ENCODE assay signal across 8 cellular contexts in the genomic region with DNA sequence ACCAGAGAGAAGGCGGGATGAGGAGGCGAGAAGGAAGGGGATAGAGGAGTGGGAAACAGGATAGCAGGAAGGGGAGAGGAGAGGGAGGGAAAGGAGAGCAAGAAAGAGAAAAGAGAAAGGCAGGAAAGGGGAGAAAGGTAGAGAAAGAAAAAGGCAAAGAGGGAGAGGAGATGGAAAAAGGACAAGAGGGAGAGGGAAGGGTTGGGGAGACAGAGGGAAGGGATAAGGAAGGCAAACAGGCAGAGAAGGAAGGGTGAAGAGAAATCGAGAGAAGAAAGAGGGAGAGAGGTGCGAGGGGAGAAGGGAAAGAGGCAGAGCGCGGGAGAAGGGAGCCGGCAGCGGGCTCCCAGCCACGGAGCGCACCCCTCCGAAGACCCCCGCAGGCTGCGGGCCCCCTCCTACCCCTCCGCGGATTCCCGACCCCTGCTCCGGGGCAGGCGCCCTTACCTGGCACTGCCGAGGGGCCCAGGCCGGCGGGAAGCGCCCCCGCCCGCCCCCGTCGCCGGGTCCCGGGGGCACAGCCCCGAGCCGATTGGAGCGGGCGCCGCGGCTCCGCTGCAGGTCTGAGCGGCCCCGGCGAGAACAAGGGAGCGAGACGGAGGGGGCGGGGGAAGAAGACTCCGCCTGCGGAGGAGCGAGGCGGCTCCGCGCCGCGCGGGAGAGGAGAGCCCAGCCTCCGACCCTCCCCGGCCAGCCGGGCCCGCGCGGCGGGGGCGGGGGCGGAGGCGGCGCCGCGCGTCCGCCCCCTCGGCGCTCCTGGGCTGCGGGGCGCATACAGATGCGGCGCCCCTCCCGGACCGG. TPM values are rescaled to one million over a fixed set of nuclear protein-coding genes. Genes with fewer than 3 reads are reported as not detected.
A peak's percentile ranks its signal among the peaks of the same experiment; 100 is the strongest.
DNase-seq lines count a peak whose midpoint lies in the region; ATAC-seq, FAIRE-seq and TF ChIP-seq lines count a peak whose summit lies in the region.

A gene with protein sequence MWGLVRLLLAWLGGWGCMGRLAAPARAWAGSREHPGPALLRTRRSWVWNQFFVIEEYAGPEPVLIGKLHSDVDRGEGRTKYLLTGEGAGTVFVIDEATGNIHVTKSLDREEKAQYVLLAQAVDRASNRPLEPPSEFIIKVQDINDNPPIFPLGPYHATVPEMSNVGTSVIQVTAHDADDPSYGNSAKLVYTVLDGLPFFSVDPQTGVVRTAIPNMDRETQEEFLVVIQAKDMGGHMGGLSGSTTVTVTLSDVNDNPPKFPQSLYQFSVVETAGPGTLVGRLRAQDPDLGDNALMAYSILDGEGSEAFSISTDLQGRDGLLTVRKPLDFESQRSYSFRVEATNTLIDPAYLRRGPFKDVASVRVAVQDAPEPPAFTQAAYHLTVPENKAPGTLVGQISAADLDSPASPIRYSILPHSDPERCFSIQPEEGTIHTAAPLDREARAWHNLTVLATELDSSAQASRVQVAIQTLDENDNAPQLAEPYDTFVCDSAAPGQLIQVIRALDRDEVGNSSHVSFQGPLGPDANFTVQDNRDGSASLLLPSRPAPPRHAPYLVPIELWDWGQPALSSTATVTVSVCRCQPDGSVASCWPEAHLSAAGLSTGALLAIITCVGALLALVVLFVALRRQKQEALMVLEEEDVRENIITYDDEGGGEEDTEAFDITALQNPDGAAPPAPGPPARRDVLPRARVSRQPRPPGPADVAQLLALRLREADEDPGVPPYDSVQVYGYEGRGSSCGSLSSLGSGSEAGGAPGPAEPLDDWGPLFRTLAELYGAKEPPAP (minus strand): TSS at position 565 of the 801 bp plus-strand sequence. CDS start 1,787 bp downstream, outside the sequence.

- DNase-seq in DND-41 = peak; percentile 81
- peak; percentile 26 for DNase-seq in HFFc6
- peak; percentile 78 to 79 for DNase-seq in SJCRH30
- no peak for DNase-seq in GM12878 (ENCODE audit: low read depth, low spot score)
- DNase-seq in smooth muscle cell (lab: John Stamatoyannopoulos, UW; ENCODE audit: unreplicated experiment) = no peak
- DNase-seq in SHP77 (lab: John Stamatoyannopoulos, UW) = no peak
- DNase-seq in nucleus accumbens (lab: John Stamatoyannopoulos, UW) = no peak

- in situ Hi-C loops in GM12878 (cut with MboI) = no loop called here

- BruUV-seq in GM12878 (replicated peaks; lab: Mats Ljungman, UMichigan) = no TSS peak

- no peak for TF ChIP-seq POLR2A in GM12878 (IDR thresholded peaks at IDR 0.05; ENCODE audit: low read depth, low read length)

- no peaks in the 10 kb centered on the region for H3K9me3 ChIP-seq in DND-41 (ENCODE audit: insufficient read depth, low read length, severe bottlenecking)
- H3K9me3 ChIP-seq in SJCRH30 (replicated peaks) = no peaks in the 10 kb centered on the region
- H3K9me3 ChIP-seq in GM12878 (replicated peaks; ENCODE audit: control insufficient read depth, insufficient read depth, low read length) = no peaks in the 10 kb centered on the region
- H3K9me3 ChIP-seq in iPS-18c (ENCODE audit: control insufficient read depth, insufficient read depth, low read length) = no peaks in the 10 kb centered on the region
- no peaks in the 10 kb centered on the region for H3K9me3 ChIP-seq in smooth muscle cell (replicated peaks; ENCODE audit: low read depth)

- H3K4me3 ChIP-seq in DND-41 (ENCODE audit: low read depth in 1 of 2, low read length in 2 of 2) (peak within 1 kb of the TSS; percentile 26 to 61), SJCRH30 (peak within 1 kb of the TSS; percentile 74), GM12878 (peak within 1 kb of the TSS; percentile 79), iPS-18c (ENCODE audit: insufficient read depth, low read depth, low read length) (peak within 1 kb of the TSS; percentile 82), smooth muscle cell (peak within 1 kb of the TSS; percentile 82)

- peaks cover 39% of the 10 kb centered on the region for H3K4me1 Mint-ChIP-seq in HFFc6 (ENCODE audit: low read depth)

- WGBS in GM12878 (ENCODE audit: insufficient coverage, insufficient replicate concordance, low lambda C conversion rate, missing lambda C conversion rate) = 3% methylated on average over 17 of the region's 73 CpGs
- 3% methylated on average over 19 of the region's 73 CpGs for WGBS in smooth muscle cell (ENCODE audit: low lambda C conversion rate)

- peak within 1 kb of the TSS; percentile 91 for H3K4me2 ChIP-seq in DND-41 (ENCODE audit: insufficient read depth, low read length)
- peak within 1 kb of the TSS; percentile 100 for H3K4me2 ChIP-seq in GM12878 (ENCODE audit: control insufficient read depth, insufficient read depth)
- H3K4me2 ChIP-seq in smooth muscle cell = peak within 1 kb of the TSS; percentile 100

- H3K27me3 ChIP-seq in DND-41 (ENCODE audit: insufficient read depth, low read length, poor library complexity) = peaks cover 6% of the 10 kb centered on the region
- H3K27me3 ChIP-seq in SJCRH30 = no peaks in the 10 kb centered on the region
- no peaks in the 10 kb centered on the region for H3K27me3 ChIP-seq in GM12878 (replicated peaks in 1 of 2; ENCODE audit: control insufficient read depth in 2 of 2, insufficient read depth in 2 of 2, low read length in 1 of 2)
- no peaks in the 10 kb centered on the region for H3K27me3 ChIP-seq in smooth muscle cell (ENCODE audit: low read depth)

- H3K4me3 Mint-ChIP-seq in HFFc6 = peak within 1 kb of the TSS; percentile 88

- H3K27me3 Mint-ChIP-seq in HFFc6 (ENCODE audit: insufficient read depth) = peaks cover 6% of the 10 kb centered on the region

- H3K36me3 ChIP-seq in DND-41 (ENCODE audit: insufficient read depth, low read length) (peaks cover 31% of the 10 kb centered on the region), SJCRH30 (peaks cover 25% of the 10 kb centered on the region), GM12878 (ENCODE audit: control insufficient read depth in 2 of 2, insufficient read depth in 2 of 2, low read length in 1 of 2) (peaks cover 14 to 16% of the 10 kb centered on the region in 2 experiments), smooth muscle cell (ENCODE audit: low read depth) (no peaks in the 10 kb centered on the region)

- no peak for TF ChIP-seq EP300 in GM12878 (IDR thresholded peaks at IDR 0.05; ENCODE audit: borderline replicate concordance in 1 of 2, control insufficient read depth in 1 of 2, low read depth in 2 of 2, low read length in 2 of 2)

- no peaks in the 10 kb centered on the region for H3K9me3 Mint-ChIP-seq in HFFc6

- peaks cover 30% of the 10 kb centered on the region for H3F3A ChIP-seq in smooth muscle cell (ENCODE audit: low read depth)

- H3K27ac ChIP-seq in DND-41 (ENCODE audit: low read length) (no peak within 1 kb of the TSS; the same call in 1 of the 2 replicates), SJCRH30 (peak within 1 kb of the TSS; percentile 44; the same call in 1 of the 2 replicates), GM12878 (ENCODE audit: control insufficient read depth, insufficient read depth) (no peak within 1 kb of the TSS), smooth muscle cell (ENCODE audit: low read depth) (no peak within 1 kb of the TSS)

- RAD21 ChIA-PET in GM12878 (lab: Charles Lee; ENCODE audit: unreplicated experiment) = interaction anchor here (0.7 to 10.8 kb wide), 21 partner anchors 12 to 492 kb away, joined by 3 to 224 read pairs (median 5); a partner anchor contains a TSS

- peaks cover 9% of the 10 kb centered on the region for H3K36me3 Mint-ChIP-seq in HFFc6 (ENCODE audit: low read depth)

- TF ChIP-seq CTCF in DND-41 (IDR thresholded peaks at IDR 0.05; ENCODE audit: borderline replicate concordance, extremely low read depth, low read length, poor library complexity, severe bottlenecking) = no peak
- TF ChIP-seq CTCF in HFFc6 (IDR thresholded peaks at IDR 0.05) = no peak
- TF ChIP-seq CTCF in GM12878 (IDR thresholded peaks at IDR 0.05 in 2 of 3, conservative IDR thresholded peaks at IDR 0.05 in 1 of 3; ENCODE audit: control insufficient read depth in 2 of 3, extremely low read depth in 1 of 3, insufficient read depth in 1 of 3, low read depth in 3 of 3, low read length in 3 of 3) = no peak
- peak; percentile 4 for TF ChIP-seq CTCF in smooth muscle cell (IDR thresholded peaks at IDR 0.05; ENCODE audit: borderline replicate concordance, insufficient read depth, poor library complexity, severe bottlenecking)

- peak; percentile 83 for ATAC-seq in DND-41 (ENCODE audit: insufficient read depth, low read depth)
- ATAC-seq in GM12878 = peak; percentile 67

- CTCF ChIA-PET in GM12878 (lab: Yijun Ruan, JAX) = interaction anchor here (0.6 to 18.3 kb wide), 43 partner anchors 9 to 1620 kb away, joined by 3 to 853 read pairs (median 5); a partner anchor contains a TSS

- peak within 1 kb of the TSS; percentile 61 for H2AFZ ChIP-seq in DND-41 (ENCODE audit: low read depth, low read length)
- peak within 1 kb of the TSS; percentile 76 for H2AFZ ChIP-seq in GM12878 (ENCODE audit: control insufficient read depth, low read depth, low read length)
- H2AFZ ChIP-seq in smooth muscle cell (ENCODE audit: low read depth) = no peak within 1 kb of the TSS

- no peak for FAIRE-seq in GM12878 (lab: Jason Lieb, UNC)

- peaks cover 15% of the 10 kb centered on the region for H4K20me1 ChIP-seq in DND-41 (ENCODE audit: insufficient read depth, low read length)
- no peaks in the 10 kb centered on the region for H4K20me1 ChIP-seq in GM12878 (ENCODE audit: control insufficient read depth, insufficient read depth)
- peaks cover under 1% of the 10 kb centered on the region for H4K20me1 ChIP-seq in smooth muscle cell (ENCODE audit: low read depth)

- no peak for TF ChIP-seq RAD21 in GM12878 (IDR thresholded peaks at IDR 0.05; ENCODE audit: insufficient read depth, low read depth, low read length)

- intact Hi-C loops in GM12878 (cut with micrococcal nuclease; ENCODE audit: unreplicated experiment) = loop anchor here (2.0 to 5.0 kb wide), 3 partner anchors 85 to 485 kb away; a partner anchor contains a TSS

- H3K79me2 ChIP-seq in DND-41 (ENCODE audit: insufficient read depth, low read length) (no peaks in the 10 kb centered on the region), GM12878 (ENCODE audit: control insufficient read depth, insufficient read depth, low read length) (no peaks in the 10 kb centered on the region), smooth muscle cell (ENCODE audit: low read depth) (no peaks in the 10 kb centered on the region)

- SMC1A ChIA-PET in GM12878 (lab: Charles Lee; ENCODE audit: uncharacterized antibody, unreplicated experiment) = interaction anchor here (0.5 to 8.7 kb wide), 21 partner anchors 9 to 361 kb away, joined by 3 to 156 read pairs (median 5); a partner anchor contains a TSS

- POLR2A ChIA-PET in GM12878 (lab: Charles Lee) = interaction anchor here (0.6 to 1.4 kb wide), 7 partner anchors 38 to 99 kb away, joined by 3 to 12 read pairs (median 4); a partner anchor contains a TSS

- H3K9ac ChIP-seq in DND-41 (ENCODE audit: low read depth, low read length) (peak within 1 kb of the TSS; percentile 62), GM12878 (ENCODE audit: control insufficient read depth, insufficient read depth, low read length) (peak within 1 kb of the TSS; percentile 47), smooth muscle cell (ENCODE audit: low read depth) (peak within 1 kb of the TSS; percentile 60)

- H3K4me1 ChIP-seq in DND-41 (ENCODE audit: insufficient read depth, low read length) = peaks cover 19% of the 10 kb centered on the region
- H3K4me1 ChIP-seq in SJCRH30 = peaks cover 5% of the 10 kb centered on the region; the same call in 1 of the 2 replicates
- H3K4me1 ChIP-seq in GM12878 (ENCODE audit: control insufficient read depth, insufficient read depth, low read length) = peaks cover 12% of the 10 kb centered on the region
- peaks cover 5% of the 10 kb centered on the region for H3K4me1 ChIP-seq in smooth muscle cell (ENCODE audit: low read depth)

- H3K27ac Mint-ChIP-seq in HFFc6 = peak within 1 kb of the TSS; percentile 73

RNA-seq across cellular contexts. Expression of the gene that starts here (rescaled TPM):
- total RNA-seq in HFFc6 (2021; fragmentation: NEBNext Ultra II Directional; extraction: Animal tissue kit (Norgen Biotek cat#: 25700)) = 10 to 100 TPM in 1 of 6 experiments, 1 to 10 TPM in 5; 6.4 to 11.2 (median 8.3) TPM
- 8.3 and 9.6 TPM in 2 replicates for total RNA-seq in SJCRH30 (2014; rRNA removed; shearing (Covaris generic))
- total RNA-seq in GM12878 (2013; cell fraction: nucleolus; rRNA removed) = 5.5 and 5.8 TPM in 2 replicates
- 0.45 and 0.49 TPM in 2 replicates for total RNA-seq in GM12878 (2014; rRNA removed)
- 0.23 and 0.36 TPM in 2 replicates for total RNA-seq in GM12878 (2014; rRNA removed; fragmentation: Illumina TruSeq; extraction: Trizol)
- total RNA-seq in GM12878 (2021) = 0.90 and 1.1 TPM in 2 replicates
- 0.56 TPM for polyA plus RNA-seq in GM12878 (2011; ENCODE audit: low read depth)
- 0.65 and 1.4 TPM in 2 replicates for polyA plus RNA-seq in GM12878 (2011; rRNA removed)
- polyA plus RNA-seq in GM12878 (2011; cell fraction: cytosol; rRNA removed) = 1.2 and 2.1 TPM in 2 replicates
- 18.1 and 19.5 TPM in 2 replicates for polyA plus RNA-seq in GM12878 (2011; cell fraction: nucleus; rRNA removed)
- polyA plus RNA-seq in GM12878 (2012) = 0.96 and 0.97 TPM in 2 replicates
- polyA plus RNA-seq in GM12878 (2014; fragmentation: Illumina TruSeq; extraction: Trizol) = 0.46 and 0.67 TPM in 2 replicates
- not detected for polyA plus RNA-seq in GM12878 (2014; fragmentation: Nextera tagmentation; extraction: Ambion mirVana)
- polyA plus RNA-seq in GM12878 (2014; rRNA removed) = 1.2 and 1.5 TPM in 2 replicates
- under 1 TPM; 0.10 to 0.37 TPM for polyA plus RNA-seq in GM12878 (2016; fragmentation: Nextera tagmentation; extraction: Ambion mirVana)
- 1.1 and 1.3 TPM in 2 replicates for polyA minus RNA-seq in GM12878 (2011; rRNA and poly(A)+ RNA removed)
- polyA minus RNA-seq in GM12878 (2011; cell fraction: cytosol; rRNA and poly(A)+ RNA removed) = 0.67 TPM in 1 of 2 replicates, not detected in the other
- 1.3 and 1.6 TPM in 2 replicates for polyA minus RNA-seq in GM12878 (2011; cell fraction: nucleus; rRNA and poly(A)+ RNA removed)
- total RNA-seq in smooth muscle cell = 3.6 and 5.5 TPM in 2 replicates
- 6.9 and 8.0 TPM in 2 replicates for polyA plus RNA-seq in smooth muscle cell

Comparison
In these comparisons a context has a peak if more than half of its experiments do, and no peak if none do; other contexts are left out.
1. DNase-seq: peak in DND-41 (single experiment), HFFc6 (single experiment) and SJCRH30 (2 of 2); none in GM12878 (single experiment), smooth muscle cell (single experiment), SHP77 (0 of 2) and nucleus accumbens (0 of 56).
2. Peak in every context shown above with its lines, with median percentiles within 50 percentile points of each other: H3K4me2 ChIP-seq, H3K4me3 ChIP-seq and H3K9ac ChIP-seq.